Comparison of ENCODE assay signal across 1 cellular context in genomic region chr14:53845813-53846693, GRCh38.
TF ChIP-seq lines count a peak whose summit lies in the region.

No MANE protein-coding gene starts in this region.

TF ChIP-seq in HepG2, 621 proteins besides CTCF, POLR2A, EP300 and RAD21 (continued from another document):
- TF ChIP-seq ARID5B (CRISPR knock-in tag; IDR thresholded peaks at IDR 0.05): peak; percentile 42
- peak; percentile 52 for TF ChIP-seq FOSL2 (CRISPR knock-in tag; IDR thresholded peaks at IDR 0.05)
- TF ChIP-seq, protein P1, sequence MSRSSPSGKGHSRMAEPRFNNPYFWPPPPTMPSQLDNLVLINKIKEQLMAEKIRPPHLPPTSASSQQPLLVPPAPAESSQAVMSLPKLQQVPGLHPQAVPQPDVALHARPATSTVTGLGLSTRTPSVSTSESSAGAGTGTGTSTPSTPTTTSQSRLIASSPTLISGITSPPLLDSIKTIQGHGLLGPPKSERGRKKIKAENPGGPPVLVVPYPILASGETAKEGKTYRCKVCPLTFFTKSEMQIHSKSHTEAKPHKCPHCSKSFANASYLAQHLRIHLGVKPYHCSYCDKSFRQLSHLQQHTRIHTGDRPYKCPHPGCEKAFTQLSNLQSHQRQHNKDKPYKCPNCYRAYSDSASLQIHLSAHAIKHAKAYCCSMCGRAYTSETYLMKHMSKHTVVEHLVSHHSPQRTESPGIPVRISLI (CRISPR knock-in tag; IDR thresholded peaks at IDR 0.05; ENCODE audit: borderline replicate concordance): peak; percentile 41; the same call in 1 of the 2 replicates
- TF ChIP-seq RXRB (CRISPR knock-in tag; IDR thresholded peaks at IDR 0.05; ENCODE audit: borderline replicate concordance): peak; percentile 54
- TF ChIP-seq ZKSCAN1 (IDR thresholded peaks at IDR 0.05; ENCODE audit: low read length): 0 out of 2 replicates have a peak, but pooled peaks have one; percentile 76
- TF ChIP-seq PAXIP1 (CRISPR knock-in tag; conservative IDR thresholded peaks at IDR 0.05): 0 out of 2 replicates have a peak, but pooled peaks have one; percentile 26
- no peak for TF ChIP-seq ZNF800 (CRISPR knock-in tag; IDR thresholded peaks at IDR 0.05)
- TF ChIP-seq, protein P2, sequence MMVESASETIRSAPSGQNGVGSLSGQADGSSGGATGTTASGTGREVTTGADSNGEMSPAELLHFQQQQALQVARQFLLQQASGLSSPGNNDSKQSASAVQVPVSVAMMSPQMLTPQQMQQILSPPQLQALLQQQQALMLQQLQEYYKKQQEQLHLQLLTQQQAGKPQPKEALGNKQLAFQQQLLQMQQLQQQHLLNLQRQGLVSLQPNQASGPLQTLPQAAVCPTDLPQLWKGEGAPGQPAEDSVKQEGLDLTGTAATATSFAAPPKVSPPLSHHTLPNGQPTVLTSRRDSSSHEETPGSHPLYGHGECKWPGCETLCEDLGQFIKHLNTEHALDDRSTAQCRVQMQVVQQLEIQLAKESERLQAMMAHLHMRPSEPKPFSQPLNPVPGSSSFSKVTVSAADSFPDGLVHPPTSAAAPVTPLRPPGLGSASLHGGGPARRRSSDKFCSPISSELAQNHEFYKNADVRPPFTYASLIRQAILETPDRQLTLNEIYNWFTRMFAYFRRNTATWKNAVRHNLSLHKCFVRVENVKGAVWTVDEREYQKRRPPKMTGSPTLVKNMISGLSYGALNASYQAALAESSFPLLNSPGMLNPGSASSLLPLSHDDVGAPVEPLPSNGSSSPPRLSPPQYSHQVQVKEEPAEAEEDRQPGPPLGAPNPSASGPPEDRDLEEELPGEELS (CRISPR knock-in tag; IDR thresholded peaks at IDR 0.05): 0 out of 2 replicates have a peak, but pooled peaks have one; percentile 15
- TF ChIP-seq RARA (CRISPR knock-in tag; IDR thresholded peaks at IDR 0.05): peak; percentile 84
- no peak for TF ChIP-seq ZNF776 (CRISPR knock-in tag; IDR thresholded peaks at IDR 0.05)
- 0 out of 2 replicates have a peak, but pooled peaks have one; percentile 15 for TF ChIP-seq ZBTB40 (IDR thresholded peaks at IDR 0.05)
- TF ChIP-seq ZBTB40 (CRISPR knock-in tag; IDR thresholded peaks at IDR 0.05): no peak
- peak; percentile 37; the same call in 1 of the 2 replicates for TF ChIP-seq GATAD2A (CRISPR knock-in tag; IDR thresholded peaks at IDR 0.05)
- TF ChIP-seq HDAC6 (IDR thresholded peaks at IDR 0.05; ENCODE audit: low read depth, low read length): no peak
